8 cellular contexts compared by ENCODE assay signal in the genomic region with DNA sequence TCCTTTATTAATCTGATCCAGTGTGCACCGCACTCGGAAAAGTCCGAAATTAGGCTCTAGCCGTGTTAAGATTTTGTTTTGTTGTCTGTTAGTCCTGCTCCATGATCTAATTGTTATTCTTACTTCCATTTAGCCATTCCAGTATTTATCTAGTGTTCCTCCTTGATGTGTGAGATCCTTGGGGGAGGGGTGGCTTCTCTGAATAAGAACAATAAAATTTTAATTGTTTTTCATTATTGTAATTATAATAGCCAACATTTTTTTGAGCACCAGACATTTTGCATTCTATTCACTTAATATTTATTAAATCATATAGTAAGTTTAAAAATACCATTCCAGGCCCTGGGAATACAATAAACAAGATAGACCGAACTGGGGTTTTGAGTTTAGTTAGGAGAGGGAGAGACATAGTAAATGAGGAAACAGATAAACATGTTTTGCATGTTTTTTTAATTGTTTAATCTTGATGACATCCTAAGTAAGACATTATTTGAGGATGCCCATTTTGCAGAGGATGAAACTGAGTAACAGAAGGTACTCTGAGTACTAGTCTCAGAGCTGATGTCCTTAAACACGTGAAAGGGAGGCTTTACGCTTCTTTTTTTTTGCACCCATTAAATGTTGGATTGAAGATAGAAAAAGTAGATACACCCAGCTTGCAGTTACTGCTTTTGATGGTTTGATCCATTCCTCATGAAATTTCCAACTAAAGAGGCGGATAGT. TPM values are rescaled to one million over a fixed set of nuclear protein-coding genes. Genes with fewer than 3 reads are reported as not detected.
DNase-seq lines count a peak whose midpoint lies in the region; ATAC-seq and TF ChIP-seq lines count a peak whose summit lies in the region.

No MANE protein-coding gene starts in this region.

- no peaks in the 10 kb centered on the region for H3K9me3 Mint-ChIP-seq in activated CD4-positive, alpha-beta T cell treated with anti-CD3 and anti-CD28 coated beads for 36 hours (ENCODE audit: low read depth)
- H3K9me3 Mint-ChIP-seq in activated T-helper 1 cell treated with anti-CD3 and anti-CD28 coated beads, Interleukin-12 subunit alpha, Interleukin-12 subunit beta, Interleukin-2, Interleukin-4 antibody, amounts not matched to agents 30 ng/mL and 10 ng/mL and 1 ng/mL, durations not matched to agents 14 hours and 24 hours and 36 hours: no peaks in the 10 kb centered on the region

- CTCF ChIA-PET in activated CD4-positive, alpha-beta T cell treated with anti-CD3 and anti-CD28 coated beads for 36 hours (lab: Charles Lee): interaction anchor here (0.7 kb wide), 1 partner anchor 46 kb away, joined by 3 read pairs; no protein-coding TSS in a partner anchor

- peak overlapping the region; percentile 81 to 88 for H3K27ac ChIP-seq in thoracic aorta

- POLR2A ChIA-PET in activated CD4-positive, alpha-beta T cell treated with anti-CD3 and anti-CD28 coated beads for 36 hours (lab: Charles Lee): interaction anchor here (0.6 to 2.0 kb wide), 2 partner anchors 10 to 47 kb away, joined by 7 to 9 read pairs; partner anchors contain the start of gene SNTA1

- peak overlapping the region; percentile 64 for H3K27ac Mint-ChIP-seq in activated CD4-positive, alpha-beta T cell treated with anti-CD3 and anti-CD28 coated beads for 36 hours
- H3K27ac Mint-ChIP-seq in activated T-helper 1 cell treated with anti-CD3 and anti-CD28 coated beads, Interleukin-12 subunit alpha, Interleukin-12 subunit beta, Interleukin-2, Interleukin-4 antibody, amounts not matched to agents 30 ng/mL and 10 ng/mL and 1 ng/mL, durations not matched to agents 14 hours and 24 hours and 36 hours: peak overlapping the region; percentile 77

- no peaks in the 10 kb centered on the region for H3K9me3 ChIP-seq in thoracic aorta

- no peaks in the 10 kb centered on the region for H3K36me3 Mint-ChIP-seq in activated CD4-positive, alpha-beta T cell treated with anti-CD3 and anti-CD28 coated beads for 36 hours (ENCODE audit: low read depth)
- no peaks in the 10 kb centered on the region for H3K36me3 Mint-ChIP-seq in activated T-helper 1 cell treated with anti-CD3 and anti-CD28 coated beads, Interleukin-12 subunit alpha, Interleukin-12 subunit beta, Interleukin-2, Interleukin-4 antibody, amounts not matched to agents 30 ng/mL and 10 ng/mL and 1 ng/mL, durations not matched to agents 14 hours and 24 hours and 36 hours (ENCODE audit: low read depth)

- H3K36me3 ChIP-seq in thoracic aorta: no peaks in the 10 kb centered on the region

- peak overlapping the region; percentile 93 for H3K4me3 ChIP-seq in thoracic aorta

- H3K4me1 Mint-ChIP-seq in activated CD4-positive, alpha-beta T cell treated with anti-CD3 and anti-CD28 coated beads for 36 hours: peaks cover 10% of the 10 kb centered on the region
- H3K4me1 Mint-ChIP-seq in activated T-helper 1 cell treated with anti-CD3 and anti-CD28 coated beads, Interleukin-12 subunit alpha, Interleukin-12 subunit beta, Interleukin-2, Interleukin-4 antibody, amounts not matched to agents 30 ng/mL and 10 ng/mL and 1 ng/mL, durations not matched to agents 14 hours and 24 hours and 36 hours (ENCODE audit: low read depth): peaks cover 9% of the 10 kb centered on the region

- H3K27me3 ChIP-seq in thoracic aorta (replicated peaks; ENCODE audit: insufficient read depth): no peaks in the 10 kb centered on the region

- no peak for ATAC-seq in activated CD4-positive, alpha-beta T cell treated with anti-CD3 and anti-CD28 coated beads for 36 hours
- ATAC-seq in thoracic aorta (ENCODE audit: insufficient number of reproducible peaks, low FRiP score, low read depth): no peak
- ATAC-seq in HG02588 (IDR thresholded peaks at IDR 0.05; ENCODE audit: unreplicated experiment): no peak
- no peak for ATAC-seq in HG03342 (IDR thresholded peaks at IDR 0.05; ENCODE audit: unreplicated experiment)

- TF ChIP-seq CTCF in thoracic aorta (IDR thresholded peaks at IDR 0.05): no peak

- no peaks in the 10 kb centered on the region for H3K27me3 Mint-ChIP-seq in activated CD4-positive, alpha-beta T cell treated with anti-CD3 and anti-CD28 coated beads for 36 hours
- no peaks in the 10 kb centered on the region for H3K27me3 Mint-ChIP-seq in activated T-helper 1 cell treated with anti-CD3 and anti-CD28 coated beads, Interleukin-12 subunit alpha, Interleukin-12 subunit beta, Interleukin-2, Interleukin-4 antibody, amounts not matched to agents 30 ng/mL and 10 ng/mL and 1 ng/mL, durations not matched to agents 14 hours and 24 hours and 36 hours (ENCODE audit: insufficient read depth)

- peaks cover 13 to 23% of the 10 kb centered on the region in 2 donors for H3K4me1 ChIP-seq in thoracic aorta (ENCODE audit: control insufficient read depth in 1 of 2, low read depth in 2 of 2)

- intact Hi-C loops in activated CD4-positive, alpha-beta T cell treated with anti-CD3 and anti-CD28 coated beads for 36 hours (cut with DNase I, micrococcal nuclease): loop anchor here (1.0 to 5.0 kb wide), 7 partner anchors 49 to 502 kb away; partner anchors contain the start of genes E2F1 (in 1 of the 2), PXMP4 (in 1 of the 2), RALY (in 1 of the 2) and SNTA1 (in 1 of the 2)
- intact Hi-C loops in activated T-helper 1 cell treated with anti-CD3 and anti-CD28 coated beads, Interleukin-12 subunit alpha, Interleukin-12 subunit beta, Interleukin-2, Interleukin-4 antibody, amounts not matched to agents 30 ng/mL and 10 ng/mL and 1 ng/mL, durations not matched to agents 14 hours and 24 hours and 36 hours (cut with micrococcal nuclease): loop anchor here (1.0 to 2.0 kb wide), 3 partner anchors 64 to 230 kb away; partner anchors contain the start of genes ACTL10 and PXMP4

- H3K4me3 Mint-ChIP-seq in activated CD4-positive, alpha-beta T cell treated with anti-CD3 and anti-CD28 coated beads for 36 hours: peak overlapping the region; percentile 85
- peak overlapping the region; percentile 88 for H3K4me3 Mint-ChIP-seq in activated T-helper 1 cell treated with anti-CD3 and anti-CD28 coated beads, Interleukin-12 subunit alpha, Interleukin-12 subunit beta, Interleukin-2, Interleukin-4 antibody, amounts not matched to agents 30 ng/mL and 10 ng/mL and 1 ng/mL, durations not matched to agents 14 hours and 24 hours and 36 hours

- no peak for DNase-seq in activated CD4-positive, alpha-beta T cell treated with anti-CD3 and anti-CD28 coated beads for 36 hours
- no peak for DNase-seq in activated CD4-positive, alpha-beta T cell treated with anti-CD3 and anti-CD28 coated beads for 48 hours
- no peak for DNase-seq in activated T-helper 1 cell treated with anti-CD3 and anti-CD28 coated beads, Interleukin-12 subunit alpha, Interleukin-12 subunit beta, Interleukin-2, Interleukin-4 antibody, amounts not matched to agents 30 ng/mL and 10 ng/mL and 1 ng/mL, durations not matched to agents 14 hours and 24 hours and 36 hours (ENCODE audit: low spot score)
- peak; percentile 17 for DNase-seq in inferior parietal cortex (ENCODE audit: extremely low spot score)
- DNase-seq in thoracic aorta (ENCODE audit: low spot score): no peak
- DNase-seq in NCI-H2107 treated with DMSO at 0.1 percent for 48 hours (lab: John Stamatoyannopoulos, UW; ENCODE audit: unreplicated experiment): no peak

RNA-seq across cellular contexts. Expression of gene CBFA2T2, which starts 1.2 kb away (rescaled TPM):
- total RNA-seq in activated CD4-positive, alpha-beta T cell treated with anti-CD3 and anti-CD28 coated beads for 36 hours: 10 to 100 TPM; 10.9 to 12.9 TPM
- total RNA-seq in activated T-helper 1 cell treated with anti-CD3 and anti-CD28 coated beads, Interleukin-12 subunit alpha, Interleukin-12 subunit beta, Interleukin-2, Interleukin-4 antibody, amounts not matched to agents 30 ng/mL and 10 ng/mL and 1 ng/mL, durations not matched to agents 14 hours and 24 hours and 36 hours: 12.0 and 13.2 TPM in 2 replicates
- total RNA-seq in thoracic aorta: 10 to 100 TPM; 14.8 to 18.0 TPM

RNA-seq across cellular contexts. Expression of gene SNTA1, which starts 47.5 kb away (rescaled TPM):
- total RNA-seq in activated CD4-positive, alpha-beta T cell treated with anti-CD3 and anti-CD28 coated beads for 36 hours: 1 to 10 TPM; 4.2 to 5.0 TPM
- 0.76 and 0.91 TPM in 2 replicates for total RNA-seq in activated T-helper 1 cell treated with anti-CD3 and anti-CD28 coated beads, Interleukin-12 subunit alpha, Interleukin-12 subunit beta, Interleukin-2, Interleukin-4 antibody, amounts not matched to agents 30 ng/mL and 10 ng/mL and 1 ng/mL, durations not matched to agents 14 hours and 24 hours and 36 hours
- 100 to 1,000 TPM in 1 of 2 donors, 10 to 100 TPM in 1; 62.6 to 108 TPM for total RNA-seq in thoracic aorta

Comparison
In these comparisons a context has a peak if more than half of its experiments do, and no peak if none do; other contexts are left out.
1. RNA of gene SNTA1, which starts 47.5 kb away (total RNA-seq): 62.6 to 108 TPM in thoracic aorta; 4.2 to 5.0 TPM in activated CD4-positive, alpha-beta T cell treated with anti-CD3 and anti-CD28 coated beads for 36 hours and 0.76 to 0.91 TPM in activated T-helper 1 cell treated with anti-CD3 and anti-CD28 coated beads, Interleukin-12 subunit alpha, Interleukin-12 subunit beta, Interleukin-2, Interleukin-4 antibody, amounts not matched to agents 30 ng/mL and 10 ng/mL and 1 ng/mL, durations not matched to agents 14 hours and 24 hours and 36 hours; every median in the first group is over 10 times any median in the second.